In genomic region chr9:129557192-129558036, GRCh38 we compare ENCODE assay signal across 1 cellular context.
TF ChIP-seq lines count a peak whose summit lies in the region.

No MANE protein-coding gene starts in this region.

TF ChIP-seq in HepG2, 621 proteins besides CTCF, POLR2A, EP300 and RAD21 (continued from another document):
- TF ChIP-seq FUBP1 (CRISPR knock-in tag; IDR thresholded peaks at IDR 0.05; ENCODE audit: borderline replicate concordance) = no peak; the same call in 1 of the 2 replicates
- no peak for TF ChIP-seq IKZF1 (IDR thresholded peaks at IDR 0.05)
- peak; percentile 41; the same call in 1 of the 2 replicates for TF ChIP-seq ARNT2 (CRISPR knock-in tag; IDR thresholded peaks at IDR 0.05; ENCODE audit: low read depth)
- peak; percentile 97 for TF ChIP-seq ZNF747 (CRISPR knock-in tag; IDR thresholded peaks at IDR 0.05; ENCODE audit: borderline replicate concordance)
- TF ChIP-seq MED1 (CRISPR knock-in tag; IDR thresholded peaks at IDR 0.05) = peak; percentile 100
- TF ChIP-seq HNRNPUL1 (IDR thresholded peaks at IDR 0.05; ENCODE audit: low read depth, low read length) = no peak
- no peak for TF ChIP-seq RORA (CRISPR knock-in tag; IDR thresholded peaks at IDR 0.05)
- no peak; the same call in 1 of the 2 replicates for TF ChIP-seq ZNF142 (CRISPR knock-in tag; IDR thresholded peaks at IDR 0.05)
- peak; percentile 75 for TF ChIP-seq TAF1 (CRISPR knock-in tag; IDR thresholded peaks at IDR 0.05)
- no peak for TF ChIP-seq ZNF484 (CRISPR knock-in tag; IDR thresholded peaks at IDR 0.05; ENCODE audit: borderline replicate concordance, low read depth)
- no peak for TF ChIP-seq ATRX (CRISPR knock-in tag; IDR thresholded peaks at IDR 0.05; ENCODE audit: borderline replicate concordance)
- TF ChIP-seq GABPB1 (CRISPR knock-in tag; IDR thresholded peaks at IDR 0.05) = peak; percentile 90
- TF ChIP-seq ERF (CRISPR knock-in tag; IDR thresholded peaks at IDR 0.05) = peak; percentile 98
- TF ChIP-seq GLI4 (CRISPR knock-in tag; IDR thresholded peaks at IDR 0.05; ENCODE audit: borderline replicate concordance) = no peak
- TF ChIP-seq MLLT10 (CRISPR knock-in tag; IDR thresholded peaks at IDR 0.05) = no peak
- TF ChIP-seq BCL3 (CRISPR knock-in tag; IDR thresholded peaks at IDR 0.05) = peak; percentile 87
- TF ChIP-seq MAFK (conservative IDR thresholded peaks at IDR 0.05 in 1 of 2, IDR thresholded peaks at IDR 0.05 in 1 of 2; ENCODE audit: low read length in 2 of 2) = no peak
- TF ChIP-seq AHR (CRISPR knock-in tag; IDR thresholded peaks at IDR 0.05) = no peak
- no peak; the same call in none of the 2 replicates for TF ChIP-seq ZNF589 (CRISPR knock-in tag; conservative IDR thresholded peaks at IDR 0.05)
- peak; percentile 53 for TF ChIP-seq ATF3 (CRISPR knock-in tag; IDR thresholded peaks at IDR 0.05)
- peak; percentile 68; the same call in 1 of the 2 replicates for TF ChIP-seq ZNF232 (CRISPR knock-in tag; IDR thresholded peaks at IDR 0.05; ENCODE audit: borderline replicate concordance)
- TF ChIP-seq ZBTB21 (CRISPR knock-in tag; IDR thresholded peaks at IDR 0.05) = peak; percentile 54; the same call in 1 of the 2 replicates
- peak; percentile 80; the same call in 1 of the 2 replicates for TF ChIP-seq GATA4 (IDR thresholded peaks at IDR 0.05; ENCODE audit: borderline replicate concordance, low read depth)
- TF ChIP-seq ZNF33A (CRISPR knock-in tag; IDR thresholded peaks at IDR 0.05; ENCODE audit: borderline replicate concordance) = no peak
- peak; percentile 73 for TF ChIP-seq TSC22D2 (CRISPR knock-in tag; IDR thresholded peaks at IDR 0.05; ENCODE audit: borderline replicate concordance)
- no peak for TF ChIP-seq ZNF841 (CRISPR knock-in tag; IDR thresholded peaks at IDR 0.05; ENCODE audit: borderline replicate concordance)
- TF ChIP-seq ZNF597 (CRISPR knock-in tag; IDR thresholded peaks at IDR 0.05) = no peak
- TF ChIP-seq ZFP41 (CRISPR knock-in tag; IDR thresholded peaks at IDR 0.05; ENCODE audit: borderline replicate concordance) = peak; percentile 32; the same call in 1 of the 2 replicates
- TF ChIP-seq ZNF644 (CRISPR knock-in tag; IDR thresholded peaks at IDR 0.05; ENCODE audit: low read depth) = 0 out of 2 replicates have a peak, but pooled peaks have one; percentile 8
- no peak for TF ChIP-seq CHD2 (IDR thresholded peaks at IDR 0.05; ENCODE audit: low read depth, low read length)
- no peak for TF ChIP-seq ZNF850 (CRISPR knock-in tag; conservative IDR thresholded peaks at IDR 0.05)
- no peak for TF ChIP-seq ZNF235 (CRISPR knock-in tag; IDR thresholded peaks at IDR 0.05; ENCODE audit: borderline replicate concordance)
- peak; percentile 97 for TF ChIP-seq THRA (CRISPR knock-in tag; IDR thresholded peaks at IDR 0.05; ENCODE audit: borderline replicate concordance)
- no peak for TF ChIP-seq ZKSCAN1 (IDR thresholded peaks at IDR 0.05; ENCODE audit: low read length)
- peak; percentile 76; the same call in 1 of the 2 replicates for TF ChIP-seq CBX5 (CRISPR knock-in tag; IDR thresholded peaks at IDR 0.05; ENCODE audit: borderline replicate concordance)
- TF ChIP-seq ATF5 (CRISPR knock-in tag; IDR thresholded peaks at IDR 0.05; ENCODE audit: low read depth) = no peak
